1 cellular context compared by ENCODE assay signal in the genomic region with DNA sequence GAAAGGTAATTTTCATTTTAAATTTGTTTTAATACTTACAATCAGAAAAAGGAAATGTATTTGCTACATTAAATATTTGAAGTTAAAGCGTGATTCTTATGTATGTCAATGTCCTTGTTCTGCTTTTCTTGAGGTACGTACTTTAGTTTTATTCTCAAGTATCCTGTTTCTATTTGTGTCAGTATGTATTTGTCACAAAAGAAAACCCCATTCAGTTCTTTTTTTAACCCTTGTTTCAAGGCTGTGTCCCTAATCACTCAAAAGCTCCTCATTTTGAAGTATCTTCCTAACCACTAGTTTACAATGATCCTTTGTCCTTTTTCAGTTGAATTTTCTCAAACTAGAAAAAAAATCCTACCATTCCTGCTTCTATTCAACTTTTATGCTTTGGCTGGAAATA.
TF ChIP-seq lines count a peak whose summit lies in the region.

No MANE protein-coding gene starts in this region.

TF ChIP-seq in endothelial cell of umbilical vein, 7 proteins besides CTCF, POLR2A, EP300 and RAD21 (continued from another document):
- TF ChIP-seq EZH2 (IDR thresholded peaks at IDR 0.05; ENCODE audit: borderline replicate concordance, low read depth, low read length, severe bottlenecking) = no peak
TF ChIP-seq in endothelial cell of umbilical vein: peak in this region for 0.
